ENCODE assay signal across 13 cellular contexts in genomic region chr17:57424777-57425188, GRCh38.
DNase-seq lines count a peak whose midpoint lies in the region; ATAC-seq and TF ChIP-seq lines count a peak whose summit lies in the region.
"Had no signal": no experiment of that assay in that cellular context is flagged by ENCODE, and none has a peak within 500 bp of the region (broad histone marks: within the 10 kb centered on the region; RNA-seq: fewer than 3 reads in every experiment).

No MANE protein-coding gene starts in this region.

- peak overlapping the region; percentile 19 for H3K9ac ChIP-seq in HCT116 (ENCODE audit: low read length)
- H3K9ac ChIP-seq in neuronal stem cell (ENCODE audit: low read depth, low read length, poor library complexity) = no peak overlapping the region

- H2AFZ ChIP-seq in HCT116 (ENCODE audit: low read depth, low read length, poor library complexity, severe bottlenecking) (no peak overlapping the region), neuronal stem cell (ENCODE audit: low read length) (no peak overlapping the region)

- H3K36me3 ChIP-seq in HCT116 (ENCODE audit: control insufficient read depth in 1 of 2, insufficient read depth in 2 of 2, low read length in 2 of 2) (no peaks in the 10 kb centered on the region), brain microvascular endothelial cell (replicated peaks) (no peaks in the 10 kb centered on the region), neuronal stem cell (replicated peaks in 1 of 2; ENCODE audit: control insufficient read depth in 2 of 2, insufficient read depth in 2 of 2, low read length in 2 of 2) (peaks cover 2 to 22% of the 10 kb centered on the region in 2 donors)
- H3K36me3 ChIP-seq: esophagus muscularis mucosa, right lobe of liver had no signal

- H3K9me3 Mint-ChIP-seq in progenitor cell of endocrine pancreas (ENCODE audit: low read depth) = no peaks in the 10 kb centered on the region

- H3K27ac Mint-ChIP-seq in progenitor cell of endocrine pancreas = no peak overlapping the region

- no peak overlapping the region for H4K91ac ChIP-seq in neuronal stem cell (ENCODE audit: low read depth, low read length, poor library complexity)

- H3K9me2 ChIP-seq in HCT116 (ENCODE audit: insufficient read depth) = no peaks in the 10 kb centered on the region

- H3K23ac ChIP-seq in neuronal stem cell (ENCODE audit: low read depth, low read length, poor library complexity) = no peak overlapping the region

- TF ChIP-seq CTCF in HCT116 (IDR thresholded peaks at IDR 0.05 in 2 of 3, conservative IDR thresholded peaks at IDR 0.05 in 1 of 3; ENCODE audit: borderline replicate concordance in 1 of 3, insufficient read depth in 1 of 3, low read depth in 2 of 3, low read length in 2 of 3) (no peak), NB4 (IDR thresholded peaks at IDR 0.05; ENCODE audit: low read depth, low read length) (no peak), brain microvascular endothelial cell (IDR thresholded peaks at IDR 0.05; ENCODE audit: low read depth, low read length, missing control alignments) (no peak), progenitor cell of endocrine pancreas (IDR thresholded peaks at IDR 0.05; ENCODE audit: unreplicated experiment) (no peak)

- RAD21 ChIA-PET in HCT116 (lab: Charles Lee; ENCODE audit: low non-redundant PET in 1 of 2, low total read pairs in 2 of 2, uncharacterized antibody in 2 of 2, unreplicated experiment in 2 of 2) = no interaction called here

- H3K4ac ChIP-seq in neuronal stem cell (ENCODE audit: low read length) = no peak overlapping the region

- no peak overlapping the region for H3K14ac ChIP-seq in neuronal stem cell (ENCODE audit: low read length)

- intact Hi-C loops in HCT116 (cut with micrococcal nuclease) = loop anchor here (5.0 kb wide), 1 partner anchor 172 kb away; no protein-coding TSS in a partner anchor

- H3K27ac ChIP-seq in HCT116 (ENCODE audit: low read depth, low read length) (peak overlapping the region; percentile 78), brain microvascular endothelial cell (no peak overlapping the region), neuronal stem cell (replicated peaks; ENCODE audit: low read length) (no peak overlapping the region)
- H3K27ac ChIP-seq: esophagus muscularis mucosa, right lobe of liver had no signal

- peak overlapping the region; percentile 27 for H3K18ac ChIP-seq in neuronal stem cell (ENCODE audit: low read length)

- peaks cover 68 to 73% of the 10 kb centered on the region in 2 experiments for H3K4me1 ChIP-seq in HCT116 (ENCODE audit: control insufficient read depth in 1 of 2, insufficient read depth in 2 of 2, low read length in 2 of 2)
- peaks cover 11 to 17% of the 10 kb centered on the region in 2 donors for H3K4me1 ChIP-seq in neuronal stem cell (ENCODE audit: control insufficient read depth in 2 of 2, insufficient read depth in 1 of 2, low read depth in 1 of 2, low read length in 2 of 2)

- H4K20me1 ChIP-seq in HCT116 (ENCODE audit: insufficient read depth) = no peaks in the 10 kb centered on the region

- peak overlapping the region; percentile 17 to 42; a peak in 3 of 4 replicates for H3K4me3 ChIP-seq in HCT116 (replicated peaks in 1 of 2; ENCODE audit: low read depth in 1 of 2, low read length in 2 of 2)
- H3K4me3 ChIP-seq in NB4 (ENCODE audit: low read depth, low read length) = no peak overlapping the region
- no peak overlapping the region for H3K4me3 ChIP-seq in brain microvascular endothelial cell (ENCODE audit: low read depth, low read length)
- no peak overlapping the region for H3K4me3 ChIP-seq in neuronal stem cell (ENCODE audit: low read length in 2 of 2)
- H3K4me3 ChIP-seq: esophagus muscularis mucosa, right lobe of liver had no signal

- CTCF ChIA-PET in HCT116 (lab: Charles Lee) = interaction anchor here (1.2 to 1.3 kb wide), 2 partner anchors 11 to 16 kb away, joined by 3 read pairs; no protein-coding TSS in a partner anchor

- H3K27me3 Mint-ChIP-seq in progenitor cell of endocrine pancreas = no peaks in the 10 kb centered on the region

- H4K8ac ChIP-seq in neuronal stem cell (ENCODE audit: low read depth, low read length) = no peak overlapping the region

- no peak overlapping the region for H2BK5ac ChIP-seq in neuronal stem cell (ENCODE audit: low read length)

- ATAC-seq in HCT116 = peak; percentile 75
- ATAC-seq in HG03354 (IDR thresholded peaks at IDR 0.05; ENCODE audit: poor library complexity, severe bottlenecking, unreplicated experiment) = no peak
- ATAC-seq: left ventricle myocardium superior had no signal

- peaks cover 19% of the 10 kb centered on the region for H3K4me1 Mint-ChIP-seq in progenitor cell of endocrine pancreas (ENCODE audit: low read depth)

- BruUV-seq in HCT116 (replicated peaks; lab: Mats Ljungman, UMichigan) = no TSS peak

- TF ChIP-seq RAD21 in HCT116 (IDR thresholded peaks at IDR 0.05; ENCODE audit: low read depth) = peak; percentile 38

- no CpG with 5 or more reads among the region's 5 CpGs for WGBS in neuronal stem cell (ENCODE audit: extremely low coverage in 2 of 2, insufficient read length in 2 of 2, insufficient replicate concordance in 1 of 2), 2 donors

- in situ Hi-C loops in brain microvascular endothelial cell (cut with HindIII; ENCODE audit: low pct_ligation_motif_present, low sequenced_read_pairs) = no loop called here

- H3K79me2 ChIP-seq in HCT116 (ENCODE audit: insufficient read depth, low read length) = peaks cover 13% of the 10 kb centered on the region; the same call in 1 of the 2 replicates

- H3K4me3 Mint-ChIP-seq in progenitor cell of endocrine pancreas (ENCODE audit: low read depth) = no peak overlapping the region

- H2BK12ac ChIP-seq in neuronal stem cell (ENCODE audit: low read length) = no peak overlapping the region

- H2BK120ac ChIP-seq in neuronal stem cell (ENCODE audit: low read depth, low read length) = no peak overlapping the region

- POLR2A ChIA-PET in HCT116 (lab: Charles Lee) = interaction anchor here (1.2 kb wide), 1 partner anchor 9 kb away, joined by 5 read pairs; no protein-coding TSS in a partner anchor

- DNase-seq in HCT116 (ENCODE audit: low read depth, low spot score) = peak; percentile 85
- DNase-seq in NB4 (ENCODE audit: low read depth) = peak; percentile 85
- peak; percentile 26 for DNase-seq in brain microvascular endothelial cell
- no peak for DNase-seq in neuronal stem cell (ENCODE audit: low spot score)
- DNase-seq in stimulated activated CD4-positive, alpha-beta T cell treated with anti-CD3 and anti-CD28 coated beads, Interleukin-1b, Interleukin-23, amount 100 ng/mL, for 48 hours = no peak
- no peak for DNase-seq in stimulated activated CD4-positive, alpha-beta T cell treated with anti-CD3 and anti-CD28 coated beads, Interleukin-15, amount 100 ng/mL, for 24 hours
- DNase-seq in progenitor cell of endocrine pancreas (ENCODE audit: low spot score, unreplicated experiment) = no peak
- DNase-seq: anterior cingulate cortex, left ventricle myocardium superior, right lobe of liver, SIG-M5 had no signal

- no peak overlapping the region for H2AK5ac ChIP-seq in neuronal stem cell (ENCODE audit: low read depth, low read length)

- H3K36me3 Mint-ChIP-seq in progenitor cell of endocrine pancreas (ENCODE audit: insufficient read depth) = peaks cover 14% of the 10 kb centered on the region

- H3K27me3 ChIP-seq in HCT116 (ENCODE audit: insufficient read depth, low read length) (no peaks in the 10 kb centered on the region), brain microvascular endothelial cell (replicated peaks) (no peaks in the 10 kb centered on the region), neuronal stem cell (ENCODE audit: control insufficient read depth in 3 of 3, insufficient read depth in 3 of 3, low read depth in 1 of 3, low read length in 3 of 3) (no peaks in the 10 kb centered on the region)
- H3K27me3 ChIP-seq: esophagus muscularis mucosa, right lobe of liver had no signal

- TF ChIP-seq POLR2A in HCT116 (IDR thresholded peaks at IDR 0.05; ENCODE audit: borderline replicate concordance, extremely low read depth, insufficient read depth, insufficient read length) = no peak
- no peak for TF ChIP-seq POLR2A in NB4 (IDR thresholded peaks at IDR 0.05; ENCODE audit: extremely low read depth, insufficient read length)

- peaks cover 2% of the 10 kb centered on the region for H3K79me1 ChIP-seq in neuronal stem cell (ENCODE audit: low read depth, low read length)

- H3K4me2 ChIP-seq in HCT116 (ENCODE audit: low read length) = peak overlapping the region; percentile 79
- no peak overlapping the region for H3K4me2 ChIP-seq in neuronal stem cell (ENCODE audit: insufficient read depth, low read length, poor library complexity, severe bottlenecking)

- H3K9me3 ChIP-seq in HCT116 (ENCODE audit: control insufficient read depth in 1 of 2, insufficient read depth in 1 of 2, low read depth in 1 of 2, low read length in 2 of 2) = no peaks in the 10 kb centered on the region
- H3K9me3 ChIP-seq in neuronal stem cell (replicated peaks in 1 of 2; ENCODE audit: control insufficient read depth in 2 of 2, insufficient read depth in 1 of 2, low read depth in 1 of 2, low read length in 2 of 2) = peaks cover 0 to 15% of the 10 kb centered on the region in 2 donors
- H3K9me3 ChIP-seq: esophagus muscularis mucosa, right lobe of liver had no signal

- no peak overlapping the region for H2BK15ac ChIP-seq in neuronal stem cell (ENCODE audit: low read length)

TF ChIP-seq in HCT116, 20 proteins besides CTCF, POLR2A, EP300 and RAD21 (continues in another document):
- TF ChIP-seq SIN3A (IDR thresholded peaks at IDR 0.05; ENCODE audit: low read depth) (no peak), MAX (IDR thresholded peaks at IDR 0.05) (peak; percentile 69), EZH2phosphoT487 (IDR thresholded peaks at IDR 0.05; ENCODE audit: borderline replicate concordance) (no peak), CEBPB (IDR thresholded peaks at IDR 0.05; ENCODE audit: low read depth) (peak; percentile 36; the same call in 1 of the 2 replicates), YY1 (IDR thresholded peaks at IDR 0.05; ENCODE audit: extremely low read depth, insufficient replicate concordance, low read depth, low read length) (peak; percentile 80)

Comparison
In these comparisons a context has a peak if more than half of its experiments do, and no peak if none do; other contexts are left out.
1. DNase-seq: peak in HCT116 (single experiment), NB4 (single experiment) and brain microvascular endothelial cell (single experiment); none in neuronal stem cell (single experiment), stimulated activated CD4-positive, alpha-beta T cell treated with anti-CD3 and anti-CD28 coated beads, Interleukin-1b, Interleukin-23, amount 100 ng/mL, for 48 hours (single experiment), stimulated activated CD4-positive, alpha-beta T cell treated with anti-CD3 and anti-CD28 coated beads, Interleukin-15, amount 100 ng/mL, for 24 hours (single experiment) and progenitor cell of endocrine pancreas (single experiment).
2. H3K4me3 ChIP-seq: peak in HCT116 (2 of 2); none in NB4 (single experiment), brain microvascular endothelial cell (single experiment) and neuronal stem cell (0 of 2).